Comparison of ENCODE assay signal across 8 cellular contexts in genomic region chr5:179795049-179795862, GRCh38. TPM values are rescaled to one million over a fixed set of nuclear protein-coding genes. Genes with fewer than 3 reads are reported as not detected.
A peak's percentile ranks its signal among the peaks of the same experiment; 100 is the strongest.
DNase-seq lines count a peak whose midpoint lies in the region; FAIRE-seq and TF ChIP-seq lines count a peak whose summit lies in the region.

No MANE protein-coding gene starts in this region.

- peaks cover 34% of the 10 kb centered on the region for H3K36me3 ChIP-seq in endodermal cell (ENCODE audit: control insufficient read depth, insufficient read depth, low read length)
- H3K36me3 ChIP-seq in neural cell (ENCODE audit: insufficient read depth, low read length): no peaks in the 10 kb centered on the region

- no peak for FAIRE-seq in RCC 7860 (lab: Jason Lieb, UNC)

- no peak overlapping the region for H3K27ac ChIP-seq in endodermal cell (ENCODE audit: low read depth, low read length)
- no peak overlapping the region for H3K27ac ChIP-seq in neural cell (ENCODE audit: low read length)

- no peaks in the 10 kb centered on the region for H3K9me2 ChIP-seq in neural cell (ENCODE audit: insufficient read depth, low read length)

- TF ChIP-seq CTCF in Calu3 (IDR thresholded peaks at IDR 0.05; ENCODE audit: unreplicated experiment) (no peak), endodermal cell (conservative IDR thresholded peaks at IDR 0.05) (peak; percentile 24), neural cell (IDR thresholded peaks at IDR 0.05; ENCODE audit: poor library complexity, severe bottlenecking) (no peak)

- TF ChIP-seq EP300 in neural cell (conservative IDR thresholded peaks at IDR 0.05; ENCODE audit: poor library complexity, severe bottlenecking): no peak

- H3K4me1 Mint-ChIP-seq in Calu3 (ENCODE audit: low read depth, unreplicated experiment): peaks cover 16% of the 10 kb centered on the region
- H3K4me1 Mint-ChIP-seq in endodermal cell: peaks cover 3% of the 10 kb centered on the region

- no peaks in the 10 kb centered on the region for H4K20me1 ChIP-seq in neural cell (ENCODE audit: insufficient read depth)

- 1 to 9% methylated on average over 23 to 53 of the region's 53 CpGs for WGBS in endodermal cell (ENCODE audit: insufficient coverage in 1 of 2, insufficient read length in 1 of 2), 2 experiments

- peak overlapping the region; percentile 74 for H3K4me3 ChIP-seq in endodermal cell (ENCODE audit: low read length)
- H3K4me3 ChIP-seq in neural cell (ENCODE audit: low read length): peak overlapping the region; percentile 73

- no TSS peak for BruUV-seq in Calu3 (replicated peaks; lab: Mats Ljungman, UMichigan)

- no peak overlapping the region for H2AFZ ChIP-seq in neural cell (ENCODE audit: low read depth, low read length)

- POLR2A ChIA-PET in HEK293T (lab: Yijun Ruan, JAX): no interaction called here

- H3K27me3 ChIP-seq in endodermal cell (ENCODE audit: control insufficient read depth, insufficient read depth, low read length, poor library complexity, severe bottlenecking) (no peaks in the 10 kb centered on the region), neural cell (ENCODE audit: insufficient read depth, low read depth, low read length) (no peaks in the 10 kb centered on the region)

- H3K9ac ChIP-seq in endodermal cell (ENCODE audit: extremely low read depth, low read length, poor library complexity, severe bottlenecking) (peak overlapping the region; percentile 41), neural cell (ENCODE audit: low read length) (peak overlapping the region; percentile 57)

- H3K36me3 Mint-ChIP-seq in Calu3 (ENCODE audit: insufficient read depth, unreplicated experiment) (peaks cover 81% of the 10 kb centered on the region), endodermal cell (ENCODE audit: low read depth) (peaks cover 23% of the 10 kb centered on the region)

- H3K4me3 Mint-ChIP-seq in Calu3 (ENCODE audit: low read depth, unreplicated experiment): peak overlapping the region; percentile 72
- peak overlapping the region; percentile 64 for H3K4me3 Mint-ChIP-seq in endodermal cell

- peak overlapping the region; percentile 72 for H3K27ac Mint-ChIP-seq in Calu3 (ENCODE audit: unreplicated experiment)
- H3K27ac Mint-ChIP-seq in endodermal cell: no peak overlapping the region

- peaks cover 5% of the 10 kb centered on the region for H3K4me1 ChIP-seq in endodermal cell (ENCODE audit: control insufficient read depth, insufficient read depth, low read length)

- TF ChIP-seq RAD21 in neural cell (conservative IDR thresholded peaks at IDR 0.05): no peak

- H3F3A ChIP-seq in neural cell (ENCODE audit: insufficient read depth, low read length, poor library complexity, severe bottlenecking): no peaks in the 10 kb centered on the region

- CTCF ChIA-PET in Calu3 (lab: Charles Lee): interaction anchor here (0.6 to 1.4 kb wide), 7 partner anchors 28 to 301 kb away, joined by 3 to 11 read pairs (median 6); no protein-coding TSS in a partner anchor
- CTCF ChIA-PET in HEK293T (lab: Yijun Ruan, JAX): interaction anchor here (1.7 kb wide), 1 partner anchor 32 kb away, joined by 8 read pairs; no protein-coding TSS in a partner anchor

- DNase-seq in Calu3 (peak; percentile 40), HEK293T (ENCODE audit: extremely low spot score) (peak; percentile 49), RPMI8226 (peak; percentile 53), endodermal cell (peak; percentile 89), RCC 7860 (ENCODE audit: low spot score) (no peak), MV-4-11 (lab: John Stamatoyannopoulos, UW) (no peak), NCI-H1048 (lab: John Stamatoyannopoulos, UW) (no peak)

- no peaks in the 10 kb centered on the region for H3K9me3 ChIP-seq in endodermal cell (ENCODE audit: control insufficient read depth, low read length)
- H3K9me3 ChIP-seq in neural cell (ENCODE audit: low read length): no peaks in the 10 kb centered on the region

- H3K9me3 Mint-ChIP-seq in Calu3 (ENCODE audit: low read depth, unreplicated experiment): no peaks in the 10 kb centered on the region
- H3K9me3 Mint-ChIP-seq in endodermal cell: no peaks in the 10 kb centered on the region

- no peak overlapping the region for H3K4me2 ChIP-seq in neural cell (ENCODE audit: low read length)

- intact Hi-C loops in Calu3 (cut with micrococcal nuclease; ENCODE audit: unreplicated experiment): no loop called here

- H3K27me3 Mint-ChIP-seq in Calu3 (ENCODE audit: unreplicated experiment) (no peaks in the 10 kb centered on the region), endodermal cell (ENCODE audit: insufficient read depth) (no peaks in the 10 kb centered on the region)

- H3K79me2 ChIP-seq in neural cell (replicated peaks; ENCODE audit: insufficient read depth, low read length): no peaks in the 10 kb centered on the region

TF ChIP-seq in HEK293T, 16 proteins besides CTCF, POLR2A, EP300 and RAD21:
- no peak for TF ChIP-seq SP1 (IDR thresholded peaks at IDR 0.05)
- no peak for TF ChIP-seq CTBP1 (IDR thresholded peaks at IDR 0.05; ENCODE audit: borderline replicate concordance)
- TF ChIP-seq ELF4 (IDR thresholded peaks at IDR 0.05): no peak
- TF ChIP-seq FOXK2 (IDR thresholded peaks at IDR 0.05): no peak
- no peak for TF ChIP-seq HDGF (IDR thresholded peaks at IDR 0.05; ENCODE audit: borderline replicate concordance)
- TF ChIP-seq L3MBTL2 (conservative IDR thresholded peaks at IDR 0.05): no peak
- TF ChIP-seq PKNOX1 (IDR thresholded peaks at IDR 0.05): no peak
- TF ChIP-seq BHLHE40 (IDR thresholded peaks at IDR 0.05; ENCODE audit: borderline replicate concordance): no peak
- no peak for TF ChIP-seq ARNT (IDR thresholded peaks at IDR 0.05)
- TF ChIP-seq SUZ12 (IDR thresholded peaks at IDR 0.05): no peak

TF ChIP-seq in neural cell, 6 proteins besides CTCF, POLR2A, EP300 and RAD21:
- TF ChIP-seq SMC3 (conservative IDR thresholded peaks at IDR 0.05; ENCODE audit: poor library complexity) (no peak), REST (IDR thresholded peaks at IDR 0.05; ENCODE audit: borderline replicate concordance) (no peak), MXI1 (conservative IDR thresholded peaks at IDR 0.05; ENCODE audit: poor library complexity, severe bottlenecking) (no peak), EZH2 (IDR thresholded peaks at IDR 0.05; ENCODE audit: borderline replicate concordance, insufficient read depth, low read length, poor library complexity, severe bottlenecking) (no peak), POLR2AphosphoS5 (IDR thresholded peaks at IDR 0.05) (no peak), TAF1 (IDR thresholded peaks at IDR 0.05; ENCODE audit: low read depth) (no peak)

RNA-seq across cellular contexts. Expression of gene LTC4S, which starts 1.5 kb away (rescaled TPM):
- total RNA-seq in Calu3 (2022): 2.2 and 4.9 TPM in 2 replicates
- 1 to 10 TPM; 5.7 to 6.3 TPM for total RNA-seq in endodermal cell
- polyA plus RNA-seq in endodermal cell (2013, experiment 1 of 2): 1.4 TPM
- polyA plus RNA-seq in endodermal cell (2013, experiment 2 of 2): 1.6 TPM
- 5.9 TPM in 1 of 2 replicates, not detected in the other for polyA plus RNA-seq in neural cell
- not detected in 2 replicates for polyA minus RNA-seq in neural cell

RNA-seq across cellular contexts. Expression of gene MGAT4B, which starts 11.4 kb away (rescaled TPM):
- total RNA-seq in Calu3 (2022): 610 and 613 TPM in 2 replicates
- total RNA-seq in endodermal cell: 100 to 1,000 TPM; 165 to 177 TPM
- polyA plus RNA-seq in endodermal cell (2013, experiment 1 of 2): 75.1 TPM
- polyA plus RNA-seq in endodermal cell (2013, experiment 2 of 2): 66.4 TPM
- 70.6 and 83.7 TPM in 2 replicates for polyA plus RNA-seq in neural cell
- 46.0 and 56.5 TPM in 2 replicates for polyA minus RNA-seq in neural cell

RNA-seq across cellular contexts. Expression of gene SQSTM1, which starts 25.4 kb away (rescaled TPM):
- total RNA-seq in Calu3 (2022) (1,023 and 1,145 TPM in 2 replicates), endodermal cell (100 to 1,000 TPM; 134 to 172 TPM)
- 48.3 TPM for polyA plus RNA-seq in endodermal cell (2013, experiment 1 of 2)
- 43.6 TPM for polyA plus RNA-seq in endodermal cell (2013, experiment 2 of 2)
- polyA plus RNA-seq in neural cell: 64.5 and 77.6 TPM in 2 replicates
- 66.7 and 79.6 TPM in 2 replicates for polyA minus RNA-seq in neural cell

Comparison
In these comparisons a context has a peak if more than half of its experiments do, and no peak if none do; other contexts are left out.
1. DNase-seq: peak in Calu3 (single experiment), HEK293T (single experiment), RPMI8226 (single experiment) and endodermal cell (single experiment); none in RCC 7860 (single experiment), MV-4-11 (single experiment) and NCI-H1048 (single experiment).